ENCODE assay signal across 12 cellular contexts in the genomic region with DNA sequence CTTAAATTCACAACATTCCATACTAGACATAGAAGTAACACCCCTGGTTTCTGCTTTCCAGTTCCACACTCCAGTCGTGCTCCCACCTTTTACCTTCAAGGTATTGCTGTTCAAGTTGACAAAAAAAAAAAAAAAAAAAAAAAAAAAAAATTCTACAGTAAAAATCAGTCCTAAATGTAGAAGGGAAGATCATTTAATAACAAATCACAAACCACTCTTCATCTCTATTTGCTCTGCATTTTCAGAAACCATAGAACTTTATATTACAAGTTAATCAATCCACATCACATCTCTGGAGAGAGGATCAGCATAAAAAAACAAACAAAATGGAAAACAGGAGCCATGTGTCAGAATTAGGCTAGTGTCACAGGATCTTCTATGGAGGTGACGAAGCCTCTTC.
DNase-seq lines count a peak whose midpoint lies in the region; ATAC-seq and TF ChIP-seq lines count a peak whose summit lies in the region.
"Had no signal": no experiment of that assay in that cellular context is flagged by ENCODE, and none has a peak within 500 bp of the region (broad histone marks: within the 10 kb centered on the region; RNA-seq: fewer than 3 reads in every experiment).

No MANE protein-coding gene starts in this region.

- H3K36me3 Mint-ChIP-seq in CD8-positive, alpha-beta memory T cell = peaks cover 10 to 80% (median 14%) of the 10 kb centered on the region in 3 donors
- peaks cover 92% of the 10 kb centered on the region for H3K36me3 Mint-ChIP-seq in effector memory CD8-positive, alpha-beta T cell (ENCODE audit: insufficient read depth)

- no peaks in the 10 kb centered on the region for H3K9me3 Mint-ChIP-seq in CD8-positive, alpha-beta memory T cell
- no peaks in the 10 kb centered on the region for H3K9me3 Mint-ChIP-seq in effector memory CD8-positive, alpha-beta T cell

- H3K4me1 Mint-ChIP-seq in CD8-positive, alpha-beta memory T cell = peaks cover 87 to 97% (median 96%) of the 10 kb centered on the region in 3 donors
- H3K4me1 Mint-ChIP-seq in effector memory CD8-positive, alpha-beta T cell (ENCODE audit: low read depth in 2 of 2) = peaks cover 73 to 91% of the 10 kb centered on the region in 2 donors

- H3K4me1 ChIP-seq in CD8-positive, alpha-beta memory T cell (ENCODE audit: insufficient read depth, low read length) = peaks cover 86% of the 10 kb centered on the region
- peaks cover 0 to 42% (median 7%) of the 10 kb centered on the region in 4 donors for H3K4me1 ChIP-seq in Peyer's patch
- H3K4me1 ChIP-seq in neutrophil (ENCODE audit: control insufficient read depth in 1 of 2, insufficient read depth in 1 of 2, low read depth in 1 of 2, low read length in 1 of 2) = peaks cover 22 to 24% of the 10 kb centered on the region in 2 experiments
- H3K4me1 ChIP-seq in aorta (ENCODE audit: control insufficient read depth in 1 of 2, insufficient read depth in 2 of 2, low read length in 2 of 2) = peaks cover 3 to 6% of the 10 kb centered on the region in 2 donors

- CTCF ChIA-PET in CD8-positive, alpha-beta memory T cell (lab: Charles Lee) = interaction anchor here (0.8 to 2.5 kb wide), 5 partner anchors 9 to 27 kb away, joined by 3 to 9 read pairs (median 5); no protein-coding TSS in a partner anchor

- H3K27me3 ChIP-seq in CD8-positive, alpha-beta memory T cell (ENCODE audit: insufficient read depth, low read length, poor library complexity, severe bottlenecking) = no peaks in the 10 kb centered on the region
- no peaks in the 10 kb centered on the region for H3K27me3 ChIP-seq in Peyer's patch
- H3K27me3 ChIP-seq in neutrophil = no peaks in the 10 kb centered on the region
- H3K27me3 ChIP-seq in aorta (ENCODE audit: control insufficient read depth in 1 of 2, insufficient read depth in 2 of 2, low read length in 1 of 2) = no peaks in the 10 kb centered on the region

- peaks cover 0 to 5% of the 10 kb centered on the region in 2 donors for H3K27me3 Mint-ChIP-seq in CD8-positive, alpha-beta memory T cell
- H3K27me3 Mint-ChIP-seq in effector memory CD8-positive, alpha-beta T cell = no peaks in the 10 kb centered on the region

- intact Hi-C loops in aorta (cut with DNase I) = no loop called here

- H3K36me3 ChIP-seq in CD8-positive, alpha-beta memory T cell (ENCODE audit: insufficient read depth, low read length) = peaks cover 9% of the 10 kb centered on the region
- H3K36me3 ChIP-seq in Peyer's patch (no peaks in the 10 kb centered on the region), neutrophil (peaks cover 30% of the 10 kb centered on the region), aorta (ENCODE audit: control insufficient read depth in 1 of 2, insufficient read depth in 2 of 2, low read length in 1 of 2) (no peaks in the 10 kb centered on the region)

- TF ChIP-seq CTCF in Peyer's patch (IDR thresholded peaks at IDR 0.05) (no peak), neutrophil (IDR thresholded peaks at IDR 0.05) (no peak)

- POLR2A ChIA-PET in CD8-positive, alpha-beta memory T cell (lab: Charles Lee) = interaction anchor here (0.9 to 3.0 kb wide), 2 partner anchors 20 to 27 kb away, joined by 3 to 14 read pairs; no protein-coding TSS in a partner anchor

- 78 to 82% methylated on average over 2 of the region's 2 CpGs for WGBS in aorta, 2 donors

- H3K9me3 ChIP-seq in CD8-positive, alpha-beta memory T cell (ENCODE audit: low read length) = no peaks in the 10 kb centered on the region
- H3K9me3 ChIP-seq in Peyer's patch = no peaks in the 10 kb centered on the region
- H3K9me3 ChIP-seq in neutrophil = no peaks in the 10 kb centered on the region
- no peaks in the 10 kb centered on the region for H3K9me3 ChIP-seq in aorta (ENCODE audit: control insufficient read depth, low read length)

- DNase-seq in CD8-positive, alpha-beta memory T cell = no peak
- DNase-seq in Peyer's patch (no peak), NCI-H748 (lab: John Stamatoyannopoulos, UW; ENCODE audit: unreplicated experiment) (no peak), NCI-H187 (lab: John Stamatoyannopoulos, UW) (no peak), aorta (no peak), KG1 (lab: John Stamatoyannopoulos, UW) (no peak)
- DNase-seq in effector memory CD8-positive, alpha-beta T cell = no peak
- DNase-seq: activated CD4-positive, alpha-beta T cell treated with anti-CD3 and anti-CD28 coated beads, Interleukin-2, amount 50 U/mL, for 48 hours; erythroblast; posterior cingulate gyrus; stimulated activated naive CD4-positive, alpha-beta T cell had no signal

- peak overlapping the region; percentile 85 to 98 (median 93) for H3K4me3 Mint-ChIP-seq in CD8-positive, alpha-beta memory T cell
- peak overlapping the region; percentile 87 to 92 for H3K4me3 Mint-ChIP-seq in effector memory CD8-positive, alpha-beta T cell

- no peak for TF ChIP-seq POLR2A in Peyer's patch (IDR thresholded peaks at IDR 0.05)

- H3K4me3 ChIP-seq in CD8-positive, alpha-beta memory T cell (ENCODE audit: low read length) = no peak overlapping the region
- H3K4me3 ChIP-seq in Peyer's patch (peak overlapping the region in 3 of 4 donors; percentile 27 to 62 (median 51)), neutrophil (ENCODE audit: low read depth in 1 of 2, low read length in 1 of 2) (peak overlapping the region in 1 of 2 experiments; percentile 48), aorta (ENCODE audit: low read length in 2 of 2) (no peak overlapping the region)

- no peak for ATAC-seq in effector memory CD8-positive, alpha-beta T cell (replicated peaks)
- no peak for ATAC-seq in aorta (ENCODE audit: low FRiP score)

- H3K27ac Mint-ChIP-seq in CD8-positive, alpha-beta memory T cell = peak overlapping the region; percentile 87 to 99 (median 96)
- H3K27ac Mint-ChIP-seq in effector memory CD8-positive, alpha-beta T cell = peak overlapping the region; percentile 98 to 99

- H3K27ac ChIP-seq in CD8-positive, alpha-beta memory T cell (ENCODE audit: low read depth, low read length) = peak overlapping the region; percentile 77
- H3K27ac ChIP-seq in Peyer's patch (peak overlapping the region; percentile 66 to 88 (median 76)), neutrophil (peak overlapping the region; percentile 64), aorta (ENCODE audit: low read depth in 1 of 2, low read length in 2 of 2) (no peak overlapping the region)

Comparison
In these comparisons a context has a peak if more than half of its experiments do, and no peak if none do; other contexts are left out.
1. H3K27ac ChIP-seq: peak in CD8-positive, alpha-beta memory T cell (single experiment), Peyer's patch (4 of 4) and neutrophil (single experiment); none in aorta (0 of 2).
2. H3K4me3 ChIP-seq: peak in Peyer's patch (3 of 4); none in CD8-positive, alpha-beta memory T cell (single experiment) and aorta (0 of 2).